Comparison of ENCODE assay signal across 15 cellular contexts in genomic region chr7:23074443-23075244, GRCh38. TPM values are rescaled to one million over a fixed set of nuclear protein-coding genes. Genes with fewer than 3 reads are reported as not detected.
DNase-seq lines count a peak whose midpoint lies in the region; ATAC-seq and TF ChIP-seq lines count a peak whose summit lies in the region.
"Had no signal": no experiment of that assay in that cellular context is flagged by ENCODE, and none has a peak within 500 bp of the region (broad histone marks: within the 10 kb centered on the region; RNA-seq: fewer than 3 reads in every experiment).

No MANE protein-coding gene starts in this region.

- TF ChIP-seq CTCF in heart right ventricle (IDR thresholded peaks at IDR 0.05) = no peak
- no peak for TF ChIP-seq CTCF in thyroid gland (IDR thresholded peaks at IDR 0.05)
- TF ChIP-seq CTCF in CD14-positive monocyte (IDR thresholded peaks at IDR 0.05) = no peak

- 25 to 36% methylated on average over 2 of the region's 2 CpGs for WGBS in heart right ventricle, 2 donors
- WGBS in right cardiac atrium = 33% methylated on average over 2 of the region's 2 CpGs
- 22 to 28% methylated on average over 2 of the region's 2 CpGs for WGBS in thyroid gland, 2 donors

- peak in 3 of 8 donors; percentile 4 to 20 (median 18) for ATAC-seq in heart right ventricle
- ATAC-seq in right cardiac atrium = no peak
- no peak for ATAC-seq in GM18909 (IDR thresholded peaks at IDR 0.05; ENCODE audit: poor library complexity, unreplicated experiment)

- H3K4me1 Mint-ChIP-seq in CD14-positive monocyte = peaks cover 4% of the 10 kb centered on the region
- H3K4me1 Mint-ChIP-seq: activated CD4-positive, alpha-beta T cell treated with anti-CD3 and anti-CD28 coated beads, Interleukin-2, amount 10 ng/mL, durations not matched to agents 24 days and 14 days had no signal

- no peak for DNase-seq in heart right ventricle
- DNase-seq in right cardiac atrium = no peak
- peak; percentile 85 for DNase-seq in NCI-H69 (lab: John Stamatoyannopoulos, UW)
- DNase-seq in dermis microvascular lymphatic vessel endothelial cell (ENCODE audit: low read depth in 2 of 2) = peak; percentile 11 to 51
- DNase-seq in thyroid gland = no peak
- no peak for DNase-seq in CD14-positive monocyte (ENCODE audit: low spot score)
- no peak for DNase-seq in occipital lobe (lab: John Stamatoyannopoulos, UW)
- DNase-seq: activated CD4-positive, alpha-beta T cell treated with anti-CD3 and anti-CD28 coated beads, Interleukin-2, amount 10 ng/mL, durations not matched to agents 24 days and 14 days; anterior cingulate cortex; DND-41; mesendoderm had no signal

- peaks cover 0 to 36% (median 23%) of the 10 kb centered on the region in 9 donors for H3K4me1 ChIP-seq in heart right ventricle
- peaks cover 2% of the 10 kb centered on the region for H3K4me1 ChIP-seq in right cardiac atrium (ENCODE audit: control insufficient read depth, insufficient read depth, low read length)
- peaks cover 7 to 18% of the 10 kb centered on the region in 2 donors for H3K4me1 ChIP-seq in thyroid gland

- no peak overlapping the region for H3K27ac Mint-ChIP-seq in CD14-positive monocyte
- H3K27ac Mint-ChIP-seq: activated CD4-positive, alpha-beta T cell treated with anti-CD3 and anti-CD28 coated beads, Interleukin-2, amount 10 ng/mL, durations not matched to agents 24 days and 14 days; activated T-helper 1 cell treated with anti-CD3 and anti-CD28 coated beads, Interleukin-12 subunit alpha, Interleukin-12 subunit beta, Interleukin-2, Interleukin-4 antibody, amounts not matched to agents 30 ng/mL and 10 ng/mL and 1 ng/mL, durations not matched to agents 14 hours and 24 hours and 36 hours; T-helper 1 cell treated with Interleukin-12 subunit alpha and Interleukin-12 subunit beta and Interleukin-4 antibody, amounts not matched to agents 30 μg/mL and 1 μg/mL, for 36 hours had no signal

- TF ChIP-seq POLR2A in thyroid gland (IDR thresholded peaks at IDR 0.05) = no peak

- H3K27ac ChIP-seq in heart right ventricle (peak overlapping the region in 8 of 10 donors; percentile 25 to 83 (median 57)), right cardiac atrium (ENCODE audit: low read length) (no peak overlapping the region), thyroid gland (peak overlapping the region in 2 of 3 donors; percentile 11 to 51)
- H3K27ac ChIP-seq: HL-60 had no signal

- peaks cover 0 to 7% (median 2%) of the 10 kb centered on the region in 3 donors for H3K27me3 Mint-ChIP-seq in CD14-positive monocyte (ENCODE audit: low read depth in 3 of 3)

- no peaks in the 10 kb centered on the region for H3K9me3 Mint-ChIP-seq in CD14-positive monocyte
- H3K9me3 Mint-ChIP-seq: activated CD4-positive, alpha-beta T cell treated with anti-CD3 and anti-CD28 coated beads, Interleukin-2, amount 10 ng/mL, durations not matched to agents 24 days and 14 days; activated T-helper 1 cell treated with anti-CD3 and anti-CD28 coated beads, Interleukin-12 subunit alpha, Interleukin-12 subunit beta, Interleukin-2, Interleukin-4 antibody, amounts not matched to agents 30 ng/mL and 10 ng/mL and 1 ng/mL, durations not matched to agents 14 hours and 24 hours and 36 hours; T-helper 1 cell treated with Interleukin-12 subunit alpha and Interleukin-12 subunit beta and Interleukin-4 antibody, amounts not matched to agents 30 μg/mL and 1 μg/mL, for 36 hours had no signal

- no peak overlapping the region for H3K4me3 Mint-ChIP-seq in CD14-positive monocyte
- H3K4me3 Mint-ChIP-seq: activated CD4-positive, alpha-beta T cell treated with anti-CD3 and anti-CD28 coated beads, Interleukin-2, amount 10 ng/mL, durations not matched to agents 24 days and 14 days; activated T-helper 1 cell treated with anti-CD3 and anti-CD28 coated beads, Interleukin-12 subunit alpha, Interleukin-12 subunit beta, Interleukin-2, Interleukin-4 antibody, amounts not matched to agents 30 ng/mL and 10 ng/mL and 1 ng/mL, durations not matched to agents 14 hours and 24 hours and 36 hours; T-helper 1 cell treated with Interleukin-12 subunit alpha and Interleukin-12 subunit beta and Interleukin-4 antibody, amounts not matched to agents 30 μg/mL and 1 μg/mL, for 36 hours had no signal

- intact Hi-C loops in heart right ventricle (cut with DNase I) = no loop called here
- intact Hi-C loops in right cardiac atrium (cut with DNase I) = no loop called here
- intact Hi-C loops in thyroid gland (cut with DNase I) = no loop called here
- intact Hi-C loops in CD14-positive monocyte (cut with micrococcal nuclease) = no loop called here

- H3K36me3 Mint-ChIP-seq in CD14-positive monocyte = no peaks in the 10 kb centered on the region

- H3K9me3 ChIP-seq in heart right ventricle (no peaks in the 10 kb centered on the region), right cardiac atrium (ENCODE audit: control insufficient read depth, low read length) (no peaks in the 10 kb centered on the region), thyroid gland (no peaks in the 10 kb centered on the region)

- H3K4me3 ChIP-seq in heart right ventricle (no peak overlapping the region), right cardiac atrium (ENCODE audit: low read length) (no peak overlapping the region), thyroid gland (replicated peaks in 1 of 3) (no peak overlapping the region)

- H3K27me3 ChIP-seq in heart right ventricle (no peaks in the 10 kb centered on the region), right cardiac atrium (ENCODE audit: control insufficient read depth, insufficient read depth) (no peaks in the 10 kb centered on the region), thyroid gland (no peaks in the 10 kb centered on the region)

- no peaks in the 10 kb centered on the region for H3K36me3 ChIP-seq in heart right ventricle
- no peaks in the 10 kb centered on the region for H3K36me3 ChIP-seq in thyroid gland

RNA-seq across cellular contexts. Expression of gene KLHL7, which starts 30.9 kb away (rescaled TPM):
- total RNA-seq in heart right ventricle (100 to 1,000 TPM in 9 of 10 donors, 10 to 100 TPM in 1; 86.3 to 159 (median 146) TPM), right cardiac atrium (100 to 1,000 TPM in 1 of 4 donors, 10 to 100 TPM in 3; 68.8 to 106 (median 83.2) TPM), dermis microvascular lymphatic vessel endothelial cell (17.7 and 19.7 TPM in 2 replicates), thyroid gland (10 to 100 TPM; 20.3 to 35.0 (median 27.2) TPM), occipital lobe (93.7 TPM)
- polyA plus RNA-seq in heart right ventricle (10 to 100 TPM; 27.1 to 55.2 TPM), right cardiac atrium (61.7 TPM), CD14-positive monocyte (10 to 100 TPM; 17.4 to 21.0 TPM)

Comparison
In these comparisons a context has a peak if more than half of its experiments do, and no peak if none do; other contexts are left out.
1. DNase-seq: peak in NCI-H69 (single experiment) and dermis microvascular lymphatic vessel endothelial cell (2 of 2); none in heart right ventricle (0 of 2), right cardiac atrium (0 of 3), thyroid gland (0 of 2), CD14-positive monocyte (single experiment) and occipital lobe (single experiment).